In genomic region chr2:70199320-70199864, GRCh38 we compare ENCODE assay signal across 15 cellular contexts.
"Had no signal": no experiment of that assay in that cellular context is flagged by ENCODE, and none has a peak within 500 bp of the region (broad histone marks: within the 10 kb centered on the region; RNA-seq: fewer than 3 reads in every experiment).

No MANE protein-coding gene starts in this region.

- H3K9me3 ChIP-seq: pancreas, testis had no signal

- H3K27me3 ChIP-seq: pancreas, testis had no signal

- H3K27ac ChIP-seq: pancreas, testis had no signal

- ATAC-seq: activated T-cell treated with anti-CD3 and anti-CD28 coated beads, Interleukin-2, amount 50 U/mL, for 4 hours; effector memory CD8-positive, alpha-beta T cell; pancreas; stimulated activated naive CD8-positive, alpha-beta T cell treated with anti-CD3 and anti-CD28 coated beads, Interleukin-15, amount 100 ng/mL, for 72 hours had no signal

- DNase-seq: activated CD4-positive, alpha-beta T cell treated with anti-CD3 and anti-CD28 coated beads, Interleukin-2, amount 50 U/mL, for 4 hours; activated CD4-positive, CD25-positive, alpha-beta regulatory T cell treated with anti-CD3 and anti-CD28 coated beads, Interleukin-2, amount 50 U/mL, for 72 hours; activated effector memory CD4-positive, alpha-beta T cell treated with anti-CD3 and anti-CD28 coated beads, Interleukin-2, amount 50 U/mL, for 16 hours; activated naive CD8-positive, alpha-beta T cell treated with anti-CD3 and anti-CD28 coated beads for 36 hours; activated T-cell treated with anti-CD3 and anti-CD28 coated beads, Interleukin-2, amount 50 U/mL, for 4 hours; cerebellar nuclear complex; effector memory CD8-positive, alpha-beta T cell; hippocampal formation; kidney glomerular epithelial cell; mesendoderm; pancreas; stimulated activated CD4-positive, alpha-beta T cell treated with anti-CD3 and anti-CD28 coated beads, Interleukin-15, amount 100 ng/mL, for 24 hours; stimulated activated CD4-positive, alpha-beta T cell treated with anti-CD3 and anti-CD28 coated beads, Interleukin-4, amount 100 ng/mL, for 24 hours; stimulated activated naive CD8-positive, alpha-beta T cell treated with anti-CD3 and anti-CD28 coated beads, Interleukin-15, amount 100 ng/mL, for 72 hours; testis had no signal

- H3K4me1 ChIP-seq: testis had no signal

- H3K36me3 ChIP-seq: pancreas had no signal

- H3K4me3 ChIP-seq: pancreas, testis had no signal
